2 cellular contexts compared by ENCODE assay signal in the genomic region with DNA sequence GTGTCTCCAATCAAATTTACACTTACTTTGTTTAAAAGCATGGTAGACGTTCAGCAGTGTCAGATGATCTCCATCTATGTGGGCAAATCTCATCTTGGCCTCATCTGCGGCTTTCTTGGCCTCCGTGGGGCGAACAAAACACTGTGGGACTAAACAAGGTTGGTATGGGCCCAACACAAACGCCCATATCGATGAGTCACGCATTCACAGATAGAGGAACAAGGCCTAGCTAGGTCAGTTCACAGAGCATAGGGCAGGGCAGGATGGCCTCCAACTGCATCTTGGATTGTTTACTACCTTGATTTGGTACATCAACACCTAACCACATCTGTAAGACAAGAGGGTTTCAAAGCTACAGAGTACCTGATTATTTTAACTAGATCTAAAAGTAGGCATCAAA.
TF ChIP-seq lines count a peak whose summit lies in the region.

No MANE protein-coding gene starts in this region.

TF ChIP-seq in GM12891, 5 proteins besides CTCF, POLR2A, EP300 and RAD21:
- no peak for TF ChIP-seq PAX5 (IDR thresholded peaks at IDR 0.05; ENCODE audit: insufficient read depth, low read length, severe bottlenecking)
- TF ChIP-seq TAF1 (IDR thresholded peaks at IDR 0.05; ENCODE audit: low read depth, low read length), result no peak
- TF ChIP-seq POU2F2 (IDR thresholded peaks at IDR 0.05; ENCODE audit: low read depth, low read length), result no peak
- no peak for TF ChIP-seq POLR2AphosphoS5 (IDR thresholded peaks at IDR 0.05; ENCODE audit: low read depth, low read length)
- no peak for TF ChIP-seq SPI1 (IDR thresholded peaks at IDR 0.05; ENCODE audit: low read depth, low read length)

TF ChIP-seq in IMR-90, 13 proteins besides CTCF, POLR2A, EP300 and RAD21:
- TF ChIP-seq, protein P1, sequence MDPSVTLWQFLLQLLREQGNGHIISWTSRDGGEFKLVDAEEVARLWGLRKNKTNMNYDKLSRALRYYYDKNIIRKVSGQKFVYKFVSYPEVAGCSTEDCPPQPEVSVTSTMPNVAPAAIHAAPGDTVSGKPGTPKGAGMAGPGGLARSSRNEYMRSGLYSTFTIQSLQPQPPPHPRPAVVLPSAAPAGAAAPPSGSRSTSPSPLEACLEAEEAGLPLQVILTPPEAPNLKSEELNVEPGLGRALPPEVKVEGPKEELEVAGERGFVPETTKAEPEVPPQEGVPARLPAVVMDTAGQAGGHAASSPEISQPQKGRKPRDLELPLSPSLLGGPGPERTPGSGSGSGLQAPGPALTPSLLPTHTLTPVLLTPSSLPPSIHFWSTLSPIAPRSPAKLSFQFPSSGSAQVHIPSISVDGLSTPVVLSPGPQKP (IDR thresholded peaks at IDR 0.05; ENCODE audit: borderline replicate concordance, low read depth, low read length), result no peak
- TF ChIP-seq MAZ (IDR thresholded peaks at IDR 0.05; ENCODE audit: borderline replicate concordance, low read depth, low read length) (no peak), SMC3 (IDR thresholded peaks at IDR 0.05; ENCODE audit: low read depth, low read length) (no peak), RFX5 (IDR thresholded peaks at IDR 0.05; ENCODE audit: low read depth, low read length) (no peak), CEBPB (IDR thresholded peaks at IDR 0.05; ENCODE audit: low read depth, low read length) (no peak), FOS (IDR thresholded peaks at IDR 0.05; ENCODE audit: low read depth, low read length) (no peak), MAFK (IDR thresholded peaks at IDR 0.05; ENCODE audit: low read depth, low read length) (no peak), NFE2L2 (IDR thresholded peaks at IDR 0.05; ENCODE audit: low read depth, low read length) (no peak), MXI1 (IDR thresholded peaks at IDR 0.05; ENCODE audit: borderline replicate concordance, low read depth, low read length) (no peak), CHD1 (IDR thresholded peaks at IDR 0.05; ENCODE audit: low read depth, low read length) (no peak), BHLHE40 (IDR thresholded peaks at IDR 0.05; ENCODE audit: low read depth, low read length) (no peak), RCOR1 (IDR thresholded peaks at IDR 0.05; ENCODE audit: insufficient replicate concordance, low read length) (no peak)
- TF ChIP-seq, protein P2, sequence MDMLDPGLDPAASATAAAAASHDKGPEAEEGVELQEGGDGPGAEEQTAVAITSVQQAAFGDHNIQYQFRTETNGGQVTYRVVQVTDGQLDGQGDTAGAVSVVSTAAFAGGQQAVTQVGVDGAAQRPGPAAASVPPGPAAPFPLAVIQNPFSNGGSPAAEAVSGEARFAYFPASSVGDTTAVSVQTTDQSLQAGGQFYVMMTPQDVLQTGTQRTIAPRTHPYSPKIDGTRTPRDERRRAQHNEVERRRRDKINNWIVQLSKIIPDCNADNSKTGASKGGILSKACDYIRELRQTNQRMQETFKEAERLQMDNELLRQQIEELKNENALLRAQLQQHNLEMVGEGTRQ (IDR thresholded peaks at IDR 0.05; ENCODE audit: low read depth, low read length), result no peak
